17 cellular contexts compared by ENCODE assay signal in genomic region chr13:50917572-50917971, GRCh38. TPM values are rescaled to one million over a fixed set of nuclear protein-coding genes. Genes with fewer than 3 reads are reported as not detected.
DNase-seq lines count a peak whose midpoint lies in the region; ATAC-seq and TF ChIP-seq lines count a peak whose summit lies in the region.
"Had no signal": no experiment of that assay in that cellular context is flagged by ENCODE, and none has a peak within 500 bp of the region (broad histone marks: within the 10 kb centered on the region; RNA-seq: fewer than 3 reads in every experiment).

No MANE protein-coding gene starts in this region.

- H3K4me3 ChIP-seq in SU-DHL-6 (ENCODE audit: insufficient read depth, low read length, poor library complexity, severe bottlenecking) (no peak overlapping the region), left lung (no peak overlapping the region)
- H3K4me3 ChIP-seq: A549, breast epithelium, ovary had no signal

- peak; percentile 37 for ATAC-seq in left lung
- no peak for ATAC-seq in HG03565 (IDR thresholded peaks at IDR 0.05; ENCODE audit: unreplicated experiment)
- ATAC-seq in HG03439 (IDR thresholded peaks at IDR 0.05; ENCODE audit: unreplicated experiment), result no peak
- ATAC-seq: A549; stimulated activated naive CD8-positive, alpha-beta T cell treated with anti-CD3 and anti-CD28 coated beads, Interleukin-15, Interleukin-2, amounts not matched to agents 100 U/mL and 50 U/mL, for 24 hours had no signal

- peaks cover 60% of the 10 kb centered on the region for H3K4me1 Mint-ChIP-seq in activated naive CD4-positive, alpha-beta T cell treated with anti-CD3 and anti-CD28 coated beads, Interleukin-2, amount 10 ng/mL, durations not matched to agents 7 days and 5 days

- no peak overlapping the region for H3K9ac ChIP-seq in SU-DHL-6 (ENCODE audit: low read length)
- H3K9ac ChIP-seq: KMS-11 had no signal

- no peaks in the 10 kb centered on the region for H3K27me3 ChIP-seq in SU-DHL-6 (ENCODE audit: low read length)
- H3K27me3 ChIP-seq in left lung, result no peaks in the 10 kb centered on the region
- H3K27me3 ChIP-seq: breast epithelium, ovary had no signal

- no peak overlapping the region for H3K4me2 ChIP-seq in SU-DHL-6 (ENCODE audit: low read depth, low read length, poor library complexity, severe bottlenecking)
- H3K4me2 ChIP-seq: A549, KMS-11 had no signal

- H3F3A ChIP-seq in SU-DHL-6 (ENCODE audit: insufficient read depth), result peaks cover 9% of the 10 kb centered on the region; the same call in 1 of the 2 replicates

- no peaks in the 10 kb centered on the region for H3K27me3 Mint-ChIP-seq in activated naive CD4-positive, alpha-beta T cell treated with anti-CD3 and anti-CD28 coated beads, Interleukin-2, amount 10 ng/mL, durations not matched to agents 7 days and 5 days

- H3K36me3 ChIP-seq in SU-DHL-6 (ENCODE audit: low read length) (peaks cover 21% of the 10 kb centered on the region), left lung (no peaks in the 10 kb centered on the region)
- H3K36me3 ChIP-seq: breast epithelium, ovary had no signal

- no peaks in the 10 kb centered on the region for H4K20me1 ChIP-seq in SU-DHL-6 (ENCODE audit: low read depth, low read length)

- no peak overlapping the region for H3K4me3 Mint-ChIP-seq in activated naive CD4-positive, alpha-beta T cell treated with anti-CD3 and anti-CD28 coated beads, Interleukin-2, amount 10 ng/mL, durations not matched to agents 7 days and 5 days
- H3K4me3 Mint-ChIP-seq: endodermal cell had no signal

- intact Hi-C loops in left lung (cut with DNase I), result loop anchor here in 1 of 2 donors (10.0 kb wide), 1 partner anchor 943 kb away; no protein-coding TSS in a partner anchor

- H3K9me3 ChIP-seq in SU-DHL-6 (ENCODE audit: insufficient read depth, low read length), result peaks cover 16% of the 10 kb centered on the region; the same call in 1 of the 2 replicates
- H3K9me3 ChIP-seq in left lung, result peaks cover 0 to 9% of the 10 kb centered on the region in 2 donors

- peak overlapping the region; percentile 90 for H3K27ac Mint-ChIP-seq in activated naive CD4-positive, alpha-beta T cell treated with anti-CD3 and anti-CD28 coated beads, Interleukin-2, amount 10 ng/mL, durations not matched to agents 7 days and 5 days

- DNase-seq in activated naive CD4-positive, alpha-beta T cell treated with anti-CD3 and anti-CD28 coated beads, Interleukin-2, amount 10 ng/mL, durations not matched to agents 7 days and 5 days, result no peak
- DNase-seq in activated naive CD4-positive, alpha-beta T cell treated with Interleukin-2 at 50 U/mL for 16 hours, result no peak
- DNase-seq in left lung, result no peak
- no peak for DNase-seq in substantia nigra (lab: John Stamatoyannopoulos, UW)
- no peak for DNase-seq in dedifferentiated amniotic fluid mesenchymal stem cell (ENCODE audit: extremely low spot score)
- DNase-seq: activated gamma-delta T cell; endodermal cell; NCI-H1436 treated with DMSO at 0.1 percent for 48 hours; ovary; small intestine; stimulated activated naive CD8-positive, alpha-beta T cell treated with anti-CD3 and anti-CD28 coated beads, Interleukin-15, Interleukin-2, amounts not matched to agents 100 U/mL and 50 U/mL, for 24 hours had no signal

- TF ChIP-seq CTCF in SU-DHL-6 (IDR thresholded peaks at IDR 0.05; ENCODE audit: insufficient read depth, low read length, poor library complexity, severe bottlenecking), result no peak
- TF ChIP-seq CTCF in left lung (IDR thresholded peaks at IDR 0.05), result no peak

- H3K79me2 ChIP-seq in SU-DHL-6 (ENCODE audit: insufficient read depth, low read length), result peaks cover 94% of the 10 kb centered on the region

- H3K9me3 Mint-ChIP-seq in activated naive CD4-positive, alpha-beta T cell treated with anti-CD3 and anti-CD28 coated beads, Interleukin-2, amount 10 ng/mL, durations not matched to agents 7 days and 5 days, result peaks cover 17% of the 10 kb centered on the region

- no peaks in the 10 kb centered on the region for H3K9me2 ChIP-seq in SU-DHL-6 (replicated peaks; ENCODE audit: insufficient read depth, low read length)

- peaks cover 22 to 86% of the 10 kb centered on the region in 2 donors for H3K4me1 ChIP-seq in left lung
- H3K4me1 ChIP-seq: breast epithelium had no signal

- CTCF ChIA-PET in activated naive CD4-positive, alpha-beta T cell treated with anti-CD3 and anti-CD28 coated beads, Interleukin-2, amount 10 ng/mL, durations not matched to agents 7 days and 5 days (lab: Charles Lee), result no interaction called here

- H2AFZ ChIP-seq in SU-DHL-6 (ENCODE audit: low read depth, low read length, severe bottlenecking), result no peak overlapping the region

- peak overlapping the region; percentile 43; the same call in 1 of the 2 replicates for H3K27ac ChIP-seq in SU-DHL-6 (ENCODE audit: low read depth, low read length)
- peak overlapping the region; percentile 71 to 92 for H3K27ac ChIP-seq in left lung
- H3K27ac ChIP-seq in substantia nigra (ENCODE audit: low read depth, low read length, poor library complexity, severe bottlenecking), result peak overlapping the region; percentile 7
- H3K27ac ChIP-seq: A549, KMS-11, ovary had no signal

- H3K36me3 Mint-ChIP-seq in activated naive CD4-positive, alpha-beta T cell treated with anti-CD3 and anti-CD28 coated beads, Interleukin-2, amount 10 ng/mL, durations not matched to agents 7 days and 5 days, result peaks cover 50% of the 10 kb centered on the region

RNA-seq across cellular contexts. Expression of gene RNASEH2B, which starts 8.0 kb away (rescaled TPM):
- 10 to 100 TPM; 39.6 to 49.8 TPM for total RNA-seq in left lung

Comparison
In these comparisons a context has a peak if more than half of its experiments do, and no peak if none do; other contexts are left out.
1. H3K27ac ChIP-seq: peak in every context shown above with its lines; median percentile 82 in left lung; 43 in SU-DHL-6; 7 in substantia nigra.